8 cellular contexts compared by ENCODE assay signal in genomic region chr20:62650551-62651284, GRCh38. TPM values are rescaled to one million over a fixed set of nuclear protein-coding genes. Genes with fewer than 3 reads are reported as not detected.
DNase-seq lines count a peak whose midpoint lies in the region; ATAC-seq and TF ChIP-seq lines count a peak whose summit lies in the region.
"Had no signal": no experiment of that assay in that cellular context is flagged by ENCODE, and none has a peak within 500 bp of the region (broad histone marks: within the 10 kb centered on the region; RNA-seq: fewer than 3 reads in every experiment).

No MANE protein-coding gene starts in this region.

- no peaks in the 10 kb centered on the region for H3K36me3 Mint-ChIP-seq in immature natural killer cell
- H3K36me3 Mint-ChIP-seq: neural progenitor cell had no signal

- no peak overlapping the region for H2AFZ ChIP-seq in SU-DHL-6 (ENCODE audit: low read depth, low read length, severe bottlenecking)
- H2AFZ ChIP-seq: neural progenitor cell had no signal

- H3K9me2 ChIP-seq in SU-DHL-6 (replicated peaks; ENCODE audit: insufficient read depth, low read length) = no peaks in the 10 kb centered on the region

- DNase-seq in immature natural killer cell = no peak
- DNase-seq in stimulated activated naive CD8-positive, alpha-beta T cell treated with anti-CD3 and anti-CD28 coated beads, Interleukin-15, amount 100 ng/mL, for 72 hours = no peak
- DNase-seq in NCI-H2107 treated with DMSO at 0.1 percent for 48 hours (lab: John Stamatoyannopoulos, UW; ENCODE audit: unreplicated experiment) = no peak

- peak overlapping the region; percentile 88 to 98 (median 96) for H3K27ac Mint-ChIP-seq in immature natural killer cell
- peak overlapping the region; percentile 96 to 97 for H3K27ac Mint-ChIP-seq in stimulated activated naive CD8-positive, alpha-beta T cell treated with anti-CD3 and anti-CD28 coated beads, Interleukin-15, amount 100 ng/mL, for 72 hours
- H3K27ac Mint-ChIP-seq: neural progenitor cell had no signal

- peaks cover 3 to 4% (median 4%) of the 10 kb centered on the region in 3 donors for H3K27me3 Mint-ChIP-seq in immature natural killer cell (ENCODE audit: low read depth in 3 of 3)
- no peaks in the 10 kb centered on the region for H3K27me3 Mint-ChIP-seq in stimulated activated naive CD8-positive, alpha-beta T cell treated with anti-CD3 and anti-CD28 coated beads, Interleukin-15, amount 100 ng/mL, for 72 hours

- peak overlapping the region; percentile 43 for H3K4me2 ChIP-seq in SU-DHL-6 (ENCODE audit: low read depth, low read length, poor library complexity, severe bottlenecking)
- H3K4me2 ChIP-seq: neural progenitor cell had no signal

- peaks cover 13% of the 10 kb centered on the region; the same call in 1 of the 2 replicates for H3K79me2 ChIP-seq in SU-DHL-6 (ENCODE audit: insufficient read depth, low read length)

- TF ChIP-seq CTCF in GM12875 (IDR thresholded peaks at IDR 0.05; ENCODE audit: borderline replicate concordance, insufficient read depth, low read depth, low read length) = no peak
- TF ChIP-seq CTCF in SU-DHL-6 (IDR thresholded peaks at IDR 0.05; ENCODE audit: insufficient read depth, low read length, poor library complexity, severe bottlenecking) = no peak

- no peaks in the 10 kb centered on the region for H3K9me3 ChIP-seq in SU-DHL-6 (ENCODE audit: insufficient read depth, low read length)

- H3K9me3 Mint-ChIP-seq in immature natural killer cell = no peaks in the 10 kb centered on the region
- no peaks in the 10 kb centered on the region for H3K9me3 Mint-ChIP-seq in stimulated activated naive CD8-positive, alpha-beta T cell treated with anti-CD3 and anti-CD28 coated beads, Interleukin-15, amount 100 ng/mL, for 72 hours
- H3K9me3 Mint-ChIP-seq: neural progenitor cell had no signal

- peak overlapping the region; percentile 28 for H3K9ac ChIP-seq in SU-DHL-6 (ENCODE audit: low read length)
- H3K9ac ChIP-seq: neural progenitor cell had no signal

- H3K4me3 ChIP-seq in GM12875 (ENCODE audit: low read depth, low read length) (peak overlapping the region; percentile 12), SU-DHL-6 (ENCODE audit: insufficient read depth, low read length, poor library complexity, severe bottlenecking) (no peak overlapping the region)
- H3K4me3 ChIP-seq: neural progenitor cell had no signal

- no peaks in the 10 kb centered on the region for H3K27me3 ChIP-seq in SU-DHL-6 (ENCODE audit: low read length)

- H4K20me1 ChIP-seq in SU-DHL-6 (ENCODE audit: low read depth, low read length) = no peaks in the 10 kb centered on the region

- H3K36me3 ChIP-seq in SU-DHL-6 (ENCODE audit: low read length) = no peaks in the 10 kb centered on the region
- H3K36me3 ChIP-seq: neural progenitor cell had no signal

- H3F3A ChIP-seq in SU-DHL-6 (ENCODE audit: insufficient read depth) = peaks cover 6% of the 10 kb centered on the region

- peak overlapping the region; percentile 86 for H3K27ac ChIP-seq in SU-DHL-6 (ENCODE audit: low read depth, low read length)
- H3K27ac ChIP-seq: neural progenitor cell had no signal

- peaks cover 26 to 27% of the 10 kb centered on the region in 2 donors for H3K4me1 Mint-ChIP-seq in immature natural killer cell
- H3K4me1 Mint-ChIP-seq in stimulated activated naive CD8-positive, alpha-beta T cell treated with anti-CD3 and anti-CD28 coated beads, Interleukin-15, amount 100 ng/mL, for 72 hours = peaks cover 86% of the 10 kb centered on the region

- H3K4me3 Mint-ChIP-seq in immature natural killer cell = peak overlapping the region; percentile 71 to 93 (median 85)
- peak overlapping the region; percentile 81 to 89 for H3K4me3 Mint-ChIP-seq in stimulated activated naive CD8-positive, alpha-beta T cell treated with anti-CD3 and anti-CD28 coated beads, Interleukin-15, amount 100 ng/mL, for 72 hours
- H3K4me3 Mint-ChIP-seq: neural progenitor cell had no signal

- peak; percentile 1 for ATAC-seq in stimulated activated naive CD8-positive, alpha-beta T cell treated with anti-CD3 and anti-CD28 coated beads, Interleukin-15, amount 100 ng/mL, for 72 hours
- ATAC-seq in HG02623 (IDR thresholded peaks at IDR 0.05; ENCODE audit: unreplicated experiment) = no peak
- ATAC-seq in HG03520 (IDR thresholded peaks at IDR 0.05; ENCODE audit: unreplicated experiment) = no peak

RNA-seq across cellular contexts. Expression of gene SLCO4A1, which starts 8.4 kb away (rescaled TPM):
- polyA plus RNA-seq in immature natural killer cell = under 1 TPM in 2 of 3 donors, not detected in 1; 0.34 to 0.40 TPM

RNA-seq across cellular contexts. Expression of gene NTSR1, which starts 57.9 kb away (rescaled TPM):
- polyA plus RNA-seq in immature natural killer cell = not detected
